Comparison of ENCODE assay signal across 8 cellular contexts in genomic region chr7:157009778-157010587, GRCh38.
A peak's percentile ranks its signal among the peaks of the same experiment; 100 is the strongest.
DNase-seq lines count a peak whose midpoint lies in the region; ATAC-seq and TF ChIP-seq lines count a peak whose summit lies in the region.

No MANE protein-coding gene starts in this region.

- peaks cover 16% of the 10 kb centered on the region for H3K4me1 Mint-ChIP-seq in central memory CD8-positive, alpha-beta T cell

- peaks cover 97% of the 10 kb centered on the region for H3K27me3 ChIP-seq in neutrophil

- H3K27ac ChIP-seq in neutrophil: no peak overlapping the region

- H3K36me3 ChIP-seq in neutrophil: no peaks in the 10 kb centered on the region

- H3K27ac Mint-ChIP-seq in central memory CD8-positive, alpha-beta T cell (ENCODE audit: low read depth): no peak overlapping the region

- DNase-seq in D341Med (ENCODE audit: low spot score) (peak; percentile 79), NCI-H2029 treated with DMSO at 0.1 percent for 48 hours (lab: John Stamatoyannopoulos, UW) (no peak), HPDE6-E6E7 (ENCODE audit: extremely low spot score) (no peak)
- no peak for DNase-seq in central memory CD8-positive, alpha-beta T cell (ENCODE audit: low spot score in 2 of 2)
- DNase-seq in stimulated activated CD4-positive, alpha-beta T cell treated with anti-CD3 and anti-CD28 coated beads, Interleukin-4, amount 100 ng/mL, for 1 hour: no peak

- H3K4me3 ChIP-seq in neutrophil (ENCODE audit: low read depth in 1 of 2, low read length in 1 of 2): peak overlapping the region; percentile 67 to 68

- H3K27me3 Mint-ChIP-seq in central memory CD8-positive, alpha-beta T cell: peaks cover 81% of the 10 kb centered on the region

- H3K9me3 ChIP-seq in neutrophil: no peaks in the 10 kb centered on the region

- H3K9me3 Mint-ChIP-seq in central memory CD8-positive, alpha-beta T cell: no peaks in the 10 kb centered on the region

- ATAC-seq in GM19463 (IDR thresholded peaks at IDR 0.05; ENCODE audit: unreplicated experiment) (peak; percentile 16), HG03457 (IDR thresholded peaks at IDR 0.05; ENCODE audit: unreplicated experiment) (peak; percentile 18)
- no peak for ATAC-seq in central memory CD8-positive, alpha-beta T cell (replicated peaks; ENCODE audit: extremely low read depth, poor library complexity, severe bottlenecking)

- peaks cover 50 to 59% of the 10 kb centered on the region in 2 experiments for H3K4me1 ChIP-seq in neutrophil (ENCODE audit: control insufficient read depth in 1 of 2, insufficient read depth in 1 of 2, low read depth in 1 of 2, low read length in 1 of 2)

- peaks cover 4% of the 10 kb centered on the region for H3K36me3 Mint-ChIP-seq in central memory CD8-positive, alpha-beta T cell (ENCODE audit: insufficient read depth)

- H3K4me3 Mint-ChIP-seq in central memory CD8-positive, alpha-beta T cell: peak overlapping the region; percentile 64

- no peak for TF ChIP-seq CTCF in neutrophil (IDR thresholded peaks at IDR 0.05)
